ENCODE assay signal across 9 cellular contexts in genomic region chr1:13356774-13357173, GRCh38. TPM values are rescaled to one million over a fixed set of nuclear protein-coding genes. Genes with fewer than 3 reads are reported as not detected.
DNase-seq lines count a peak whose midpoint lies in the region; ATAC-seq and TF ChIP-seq lines count a peak whose summit lies in the region.
"Not testable (repeated sequence)": the region's sequence is repeated elsewhere in the genome, so short reads cannot be mapped to it uniquely, and the experiment has no call there.
"Had no signal": no experiment of that assay in that cellular context is flagged by ENCODE, and none has a peak within 500 bp of the region (broad histone marks: within the 10 kb centered on the region; RNA-seq: fewer than 3 reads in every experiment).

No MANE protein-coding gene starts in this region.

- H3K36me3 ChIP-seq in CD4-positive, alpha-beta memory T cell (ENCODE audit: insufficient read depth, low read length); GM23338 (ENCODE audit: insufficient read depth); Peyer's patch: not testable (repeated sequence)

- not testable (repeated sequence) for H3K36me3 Mint-ChIP-seq in CD4-positive, alpha-beta memory T cell; GM23338 (ENCODE audit: low read depth); mesothelial cell of epicardium

- not testable (repeated sequence) for H3K27me3 Mint-ChIP-seq in CD4-positive, alpha-beta memory T cell; GM23338 (ENCODE audit: insufficient read depth, low read depth, poor library complexity); mesothelial cell of epicardium (ENCODE audit: low read depth)

- POLR2A ChIA-PET in CD4-positive, alpha-beta memory T cell (lab: Charles Lee; ENCODE audit: partially characterized antibody): not testable (repeated sequence)

- not testable (repeated sequence) for H3K9me2 ChIP-seq in GM23338 (ENCODE audit: insufficient read depth)

- intact Hi-C loops in CD4-positive, alpha-beta memory T cell (cut with micrococcal nuclease): not testable (repeated sequence)

- H3K27me3 ChIP-seq in CD4-positive, alpha-beta memory T cell (ENCODE audit: insufficient read depth, low read length); GM23338 (ENCODE audit: insufficient read depth); Peyer's patch: not testable (repeated sequence)

- not testable (repeated sequence) for TF ChIP-seq POLR2A in Peyer's patch (IDR thresholded peaks at IDR 0.05)

- not testable (repeated sequence) for H3K4me1 ChIP-seq in CD4-positive, alpha-beta memory T cell (ENCODE audit: insufficient read depth, low read length); GM23338 (ENCODE audit: insufficient read depth); Peyer's patch

- H3K27ac ChIP-seq in CD4-positive, alpha-beta memory T cell (ENCODE audit: low read depth, low read length); GM23338 (ENCODE audit: low read depth); Peyer's patch: not testable (repeated sequence)

- H2AFZ ChIP-seq in GM23338: not testable (repeated sequence)

- H3K9me3 ChIP-seq in CD4-positive, alpha-beta memory T cell (ENCODE audit: control insufficient read depth in 1 of 2, low read length in 2 of 2); Peyer's patch: not testable (repeated sequence)

- not testable (repeated sequence) for H3K4me3 Mint-ChIP-seq in CD4-positive, alpha-beta memory T cell; GM23338; mesothelial cell of epicardium

- not testable (repeated sequence) for H3K4me2 ChIP-seq in GM23338

- not testable (repeated sequence) for H3K4me1 Mint-ChIP-seq in CD4-positive, alpha-beta memory T cell; GM23338; mesothelial cell of epicardium

- H4K20me1 ChIP-seq in GM23338 (replicated peaks; ENCODE audit: insufficient read depth): not testable (repeated sequence)

- ATAC-seq in GM23338: not testable (repeated sequence)

- CTCF ChIA-PET in CD4-positive, alpha-beta memory T cell (lab: Charles Lee; ENCODE audit: partially characterized antibody): not testable (repeated sequence)

- H3K79me2 ChIP-seq in GM23338 (replicated peaks; ENCODE audit: insufficient read depth): not testable (repeated sequence)

- H3K27ac Mint-ChIP-seq in CD4-positive, alpha-beta memory T cell; GM23338; mesothelial cell of epicardium: not testable (repeated sequence)

- H3K4me3 ChIP-seq in CD4-positive, alpha-beta memory T cell (ENCODE audit: low read length in 2 of 2); GM23338; Peyer's patch: not testable (repeated sequence)

- peak in 4 of 5 donors; percentile 7 to 14 (median 14) for DNase-seq in CD4-positive, alpha-beta memory T cell
- DNase-seq in GM23338 (ENCODE audit: low spot score) (peak; percentile 87), NCI-H1694 (lab: John Stamatoyannopoulos, UW) (peak; percentile 40), Peyer's patch (peak in 1 of 3 donors; percentile 50), amniotic epithelial cell (ENCODE audit: low read depth) (peak; percentile 36), fibroblast of the conjunctiva (ENCODE audit: low read depth) (peak; percentile 31)
- DNase-seq in mesothelial cell of epicardium (ENCODE audit: low spot score in 2 of 2, unreplicated experiment in 2 of 2): not testable (repeated sequence)
- peak; percentile 43 for DNase-seq in stimulated activated CD8-positive, alpha-beta memory T cell treated with anti-CD3 and anti-CD28 coated beads, Interleukin-4, amount 100 ng/mL, for 48 hours

- TF ChIP-seq CTCF in GM23338 (conservative IDR thresholded peaks at IDR 0.05; ENCODE audit: low read depth in 2 of 2) (peak; percentile 52 to 63), Peyer's patch (IDR thresholded peaks at IDR 0.05) (peak; percentile 12 to 53 (median 44)), mesothelial cell of epicardium (IDR thresholded peaks at IDR 0.05; ENCODE audit: unreplicated experiment) (peak; percentile 63)

- peaks cover 0 to 21% (median 11%) of the 10 kb centered on the region in 8 donors for H3K9me3 Mint-ChIP-seq in CD4-positive, alpha-beta memory T cell
- H3K9me3 Mint-ChIP-seq in GM23338 (peaks cover 30% of the 10 kb centered on the region), mesothelial cell of epicardium (peaks cover 16% of the 10 kb centered on the region)

- not testable (repeated sequence) for H3F3A ChIP-seq in GM23338 (replicated peaks; ENCODE audit: low read depth)

RNA-seq across cellular contexts. Expression of gene PRAMEF14, which starts 9.8 kb away (rescaled TPM):
- not detected for total RNA-seq in CD4-positive, alpha-beta memory T cell
- not detected for polyA plus RNA-seq in CD4-positive, alpha-beta memory T cell
- total RNA-seq in GM23338 (2014; rRNA removed; shearing (Covaris generic)): not detected in 2 replicates
- polyA plus RNA-seq in GM23338 (2016; fragmentation: Nextera tagmentation; extraction: Ambion mirVana): not detected in 2 replicates
- total RNA-seq in Peyer's patch (not detected), mesothelial cell of epicardium (not detected in 3 replicates)
- total RNA-seq: skeletal muscle tissue had no signal

RNA-seq across cellular contexts. Expression of gene PRAMEF19, which starts 15.0 kb away (rescaled TPM):
- total RNA-seq in CD4-positive, alpha-beta memory T cell: not detected
- polyA plus RNA-seq in CD4-positive, alpha-beta memory T cell: not detected
- not detected in 2 replicates for total RNA-seq in GM23338 (2014; rRNA removed; shearing (Covaris generic))
- not detected in 2 replicates for polyA plus RNA-seq in GM23338 (2016; fragmentation: Nextera tagmentation; extraction: Ambion mirVana)
- total RNA-seq in Peyer's patch (not detected), mesothelial cell of epicardium (not detected in 3 replicates)
- total RNA-seq: skeletal muscle tissue had no signal

RNA-seq across cellular contexts. Expression of gene PRAMEF17, which starts 32.7 kb away (rescaled TPM):
- not detected for total RNA-seq in CD4-positive, alpha-beta memory T cell
- polyA plus RNA-seq in CD4-positive, alpha-beta memory T cell: not detected
- total RNA-seq in GM23338 (2014; rRNA removed; shearing (Covaris generic)): not detected in 2 replicates
- not detected in 2 replicates for polyA plus RNA-seq in GM23338 (2016; fragmentation: Nextera tagmentation; extraction: Ambion mirVana)
- total RNA-seq in Peyer's patch (not detected), mesothelial cell of epicardium (not detected in 3 replicates)
- total RNA-seq: skeletal muscle tissue had no signal

RNA-seq across cellular contexts. Expression of gene PRAMEF15, which starts 41.4 kb away (rescaled TPM):
- total RNA-seq in CD4-positive, alpha-beta memory T cell: not detected
- polyA plus RNA-seq in CD4-positive, alpha-beta memory T cell: not detected
- not detected in 2 replicates for total RNA-seq in GM23338 (2014; rRNA removed; shearing (Covaris generic))
- not detected in 2 replicates for polyA plus RNA-seq in GM23338 (2016; fragmentation: Nextera tagmentation; extraction: Ambion mirVana)
- not detected for total RNA-seq in Peyer's patch
- total RNA-seq in mesothelial cell of epicardium: not detected in 3 replicates
- total RNA-seq: skeletal muscle tissue had no signal

RNA-seq across cellular contexts. Expression of gene PRAMEF33, which starts 53.4 kb away (rescaled TPM):
- total RNA-seq in CD4-positive, alpha-beta memory T cell: not detected
- polyA plus RNA-seq in CD4-positive, alpha-beta memory T cell: not detected
- total RNA-seq in GM23338 (2014; rRNA removed; shearing (Covaris generic)): not detected in 2 replicates
- polyA plus RNA-seq in GM23338 (2016; fragmentation: Nextera tagmentation; extraction: Ambion mirVana): not detected in 2 replicates
- not detected for total RNA-seq in Peyer's patch
- not detected in 3 replicates for total RNA-seq in mesothelial cell of epicardium
- total RNA-seq: skeletal muscle tissue had no signal
